Comparison of ENCODE assay signal across 11 cellular contexts in genomic region chr1:161421456-161421855, GRCh38. TPM values are rescaled to one million over a fixed set of nuclear protein-coding genes. Genes with fewer than 3 reads are reported as not detected.
DNase-seq lines count a peak whose midpoint lies in the region; ATAC-seq and TF ChIP-seq lines count a peak whose summit lies in the region.
"Had no signal": no experiment of that assay in that cellular context is flagged by ENCODE, and none has a peak within 500 bp of the region (broad histone marks: within the 10 kb centered on the region; RNA-seq: fewer than 3 reads in every experiment).

No MANE protein-coding gene starts in this region.

- no peak for TF ChIP-seq POLR2A in transverse colon (IDR thresholded peaks at IDR 0.05)

- intact Hi-C loops in CD4-positive, alpha-beta T cell (cut with DNase I, micrococcal nuclease) = no loop called here
- intact Hi-C loops in OCI-LY7 (cut with micrococcal nuclease; ENCODE audit: unreplicated experiment) (loop anchor here (1.0 kb wide), 1 partner anchor 22 kb away; no protein-coding TSS in a partner anchor), transverse colon (cut with DNase I; ENCODE audit: low total_unique reads) (no loop called here)

- DNase-seq in CD4-positive, alpha-beta T cell = no peak
- DNase-seq in GM12865 (ENCODE audit: low read depth) (no peak), OCI-LY7 (ENCODE audit: low spot score) (peak; percentile 88), transverse colon (no peak), HT-29 (ENCODE audit: low spot score) (no peak)
- no peak for DNase-seq in NK-92 treated with Interleukin-12 subunit alpha and Interleukin-12 subunit beta, amount 100 ng/mL, for 24 hours (lab: John Stamatoyannopoulos, UW)

- H3K79me2 ChIP-seq in OCI-LY7 (ENCODE audit: insufficient read depth, low read depth, low read length) = no peaks in the 10 kb centered on the region

- H3K27me3 Mint-ChIP-seq in CD4-positive, alpha-beta T cell = peaks cover 23% of the 10 kb centered on the region

- H3K4me2 ChIP-seq in OCI-LY7 (ENCODE audit: low read length) = peak overlapping the region; percentile 80

- H2AFZ ChIP-seq in OCI-LY7 (ENCODE audit: low read length) = peak overlapping the region; percentile 68; the same call in 1 of the 2 replicates

- in situ Hi-C loops in transverse colon (cut with MboI; ENCODE audit: low pct_ligation_motif_present in 1 of 4, low pct_unique_long_range_greater_than_20kb in 1 of 4, low sequenced_read_pairs in 3 of 4) = no loop called here

- H3K36me3 Mint-ChIP-seq in CD4-positive, alpha-beta T cell (ENCODE audit: low read depth) = peaks cover 4% of the 10 kb centered on the region

- no peaks in the 10 kb centered on the region for H3K9me2 ChIP-seq in OCI-LY7 (ENCODE audit: insufficient read depth, low read length)

- no peak overlapping the region for H3K27ac ChIP-seq in CD4-positive, alpha-beta T cell (ENCODE audit: low read depth, low read length)
- H3K27ac ChIP-seq in OCI-LY7 (ENCODE audit: low read depth, low read length, poor library complexity, severe bottlenecking) (peak overlapping the region; percentile 89), transverse colon (no peak overlapping the region)
- H3K27ac ChIP-seq: breast epithelium had no signal

- H3K4me3 ChIP-seq in GM12865 (ENCODE audit: low read depth, low read length) (peak overlapping the region; percentile 36), OCI-LY7 (ENCODE audit: low read depth, low read length, poor library complexity, severe bottlenecking) (peak overlapping the region; percentile 67), iPS-15b (ENCODE audit: low read depth, low read length) (peak overlapping the region; percentile 58), transverse colon (peak overlapping the region in 1 of 4 donors; percentile 23)

- no peak overlapping the region for H3K9ac ChIP-seq in iPS-15b (ENCODE audit: low read depth, low read length)

- H3K36me3 ChIP-seq in OCI-LY7 (ENCODE audit: insufficient read depth, low read length) = no peaks in the 10 kb centered on the region
- no peaks in the 10 kb centered on the region for H3K36me3 ChIP-seq in iPS-15b (ENCODE audit: control insufficient read depth, insufficient read depth, low read length)
- no peaks in the 10 kb centered on the region for H3K36me3 ChIP-seq in transverse colon
- H3K36me3 ChIP-seq: breast epithelium had no signal

- no peaks in the 10 kb centered on the region for H3K27me3 ChIP-seq in CD4-positive, alpha-beta T cell (ENCODE audit: control insufficient read depth, insufficient read depth, low read length)
- H3K27me3 ChIP-seq in iPS-15b (ENCODE audit: control insufficient read depth, insufficient read depth, low read length) (peaks cover 6% of the 10 kb centered on the region), transverse colon (peaks cover 5% of the 10 kb centered on the region)
- H3K27me3 ChIP-seq: breast epithelium had no signal

- POLR2A ChIA-PET in CD4-positive, alpha-beta T cell (lab: Charles Lee) = interaction anchor here (1.0 kb wide), 1 partner anchor 21 kb away, joined by 3 read pairs; no protein-coding TSS in a partner anchor
- POLR2A ChIA-PET in OCI-LY7 (lab: Charles Lee) = interaction anchor here (0.9 to 2.0 kb wide), 3 partner anchors 19 to 226 kb away, joined by 3 to 12 read pairs (median 3); no protein-coding TSS in a partner anchor

- ATAC-seq in CD4-positive, alpha-beta T cell (ENCODE audit: poor library complexity) = peak; percentile 14
- no peak for ATAC-seq in HG03097 (IDR thresholded peaks at IDR 0.05; ENCODE audit: low FRiP score, unreplicated experiment)

- no peaks in the 10 kb centered on the region for H3K9me3 Mint-ChIP-seq in CD4-positive, alpha-beta T cell

- H3K4me1 Mint-ChIP-seq in CD4-positive, alpha-beta T cell (ENCODE audit: low read depth) = peaks cover 7% of the 10 kb centered on the region

- peak overlapping the region; percentile 90 for H3K27ac Mint-ChIP-seq in CD4-positive, alpha-beta T cell

- 60 to 74% methylated on average over 6 to 9 of the region's 9 CpGs for WGBS in transverse colon (ENCODE audit: low coverage in 1 of 2), 2 donors

- H3K9me3 ChIP-seq in CD4-positive, alpha-beta T cell (ENCODE audit: control insufficient read depth, low read length) = no peaks in the 10 kb centered on the region
- no peaks in the 10 kb centered on the region for H3K9me3 ChIP-seq in OCI-LY7 (ENCODE audit: low read length)
- no peaks in the 10 kb centered on the region for H3K9me3 ChIP-seq in iPS-15b (ENCODE audit: control insufficient read depth, insufficient read depth, low read length)
- H3K9me3 ChIP-seq in transverse colon = no peaks in the 10 kb centered on the region
- H3K9me3 ChIP-seq: breast epithelium had no signal

- no peak for TF ChIP-seq EP300 in transverse colon (IDR thresholded peaks at IDR 0.05; ENCODE audit: low read depth)

- no peaks in the 10 kb centered on the region for H4K20me1 ChIP-seq in OCI-LY7 (ENCODE audit: insufficient read depth, low read length)

- BruUV-seq in OCI-LY7 (replicated peaks; lab: Mats Ljungman, UMichigan) = no TSS peak

- H3K4me3 Mint-ChIP-seq in CD4-positive, alpha-beta T cell = peak overlapping the region; percentile 88

- no peak for TF ChIP-seq CTCF in CD4-positive, alpha-beta T cell (IDR thresholded peaks at IDR 0.05)
- TF ChIP-seq CTCF in GM12865 (IDR thresholded peaks at IDR 0.05; ENCODE audit: insufficient read depth, low read depth, low read length, missing control alignments) (no peak), OCI-LY7 (conservative IDR thresholded peaks at IDR 0.05; ENCODE audit: low read length) (no peak), transverse colon (IDR thresholded peaks at IDR 0.05) (no peak)

- CTCF ChIA-PET in CD4-positive, alpha-beta T cell (lab: Charles Lee) = no interaction called here
- CTCF ChIA-PET in OCI-LY7 (lab: Charles Lee; ENCODE audit: unreplicated experiment) = no interaction called here

- H3K4me1 ChIP-seq in OCI-LY7 (ENCODE audit: insufficient read depth, low read length, poor library complexity, severe bottlenecking) = peaks cover 35% of the 10 kb centered on the region
- no peaks in the 10 kb centered on the region for H3K4me1 ChIP-seq in iPS-15b (ENCODE audit: control insufficient read depth, insufficient read depth, low read length)
- H3K4me1 ChIP-seq in transverse colon = peaks cover 0 to 3% (median 0%) of the 10 kb centered on the region in 4 donors
- H3K4me1 ChIP-seq: breast epithelium had no signal

RNA-seq across cellular contexts. Expression of gene CFAP126, which starts 53.8 kb away (rescaled TPM):
- not detected for total RNA-seq in CD4-positive, alpha-beta T cell
- not detected in 2 replicates for total RNA-seq in OCI-LY7 (2014; rRNA removed; shearing (Covaris generic))
- not detected in 2 replicates for total RNA-seq in OCI-LY7 (2022)
- not detected for total RNA-seq in transverse colon
- not detected in 2 replicates for total RNA-seq in HT-29 (2014; rRNA removed; shearing (Covaris generic))
- total RNA-seq: fibroblast of villous mesenchyme, LHCN-M2 had no signal
